ENCODE assay signal across 29 cellular contexts in genomic region chr11:38814670-38815069, GRCh38.
DNase-seq lines count a peak whose midpoint lies in the region; TF ChIP-seq lines count a peak whose summit lies in the region.
"Had no signal": no experiment of that assay in that cellular context is flagged by ENCODE, and none has a peak within 500 bp of the region (broad histone marks: within the 10 kb centered on the region; RNA-seq: fewer than 3 reads in every experiment).

No MANE protein-coding gene starts in this region.

- CTCF ChIA-PET in mammary epithelial cell (lab: Charles Lee; ENCODE audit: low non-redundant PET): no interaction called here

- TF ChIP-seq CTCF in mammary epithelial cell (conservative IDR thresholded peaks at IDR 0.05 in 1 of 2, IDR thresholded peaks at IDR 0.05 in 1 of 2; ENCODE audit: extremely low read depth in 1 of 2, insufficient read depth in 1 of 2, low read depth in 1 of 2, low read length in 2 of 2) (no peak), GM13977 (IDR thresholded peaks at IDR 0.05; ENCODE audit: extremely low read depth, insufficient read depth, missing control alignments) (no peak)

- H3K79me2 ChIP-seq in mammary epithelial cell (ENCODE audit: insufficient read depth, low read length): no peaks in the 10 kb centered on the region

- no peak overlapping the region for H3K27ac ChIP-seq in mammary epithelial cell (ENCODE audit: insufficient read depth, low read depth, low read length)
- H3K27ac ChIP-seq: C4-2B, heart left ventricle, Peyer's patch, psoas muscle, SJSA1, spleen, testis had no signal

- H3K27me3 ChIP-seq in mammary epithelial cell (ENCODE audit: insufficient read depth, low read length): no peaks in the 10 kb centered on the region
- H3K27me3 ChIP-seq: heart left ventricle, Peyer's patch, SJSA1, spleen, testis had no signal

- no peak overlapping the region for H3K9ac ChIP-seq in mammary epithelial cell (ENCODE audit: insufficient read depth, low read length)

- in situ Hi-C loops in mammary epithelial cell (cut with MboI; ENCODE audit: low sequenced_read_pairs in 2 of 2) (no loop called here), GM13977 (cut with MboI; ENCODE audit: low pct_unique_long_range_greater_than_20kb, low sequenced_read_pairs, unreplicated experiment) (no loop called here)

- no peaks in the 10 kb centered on the region for H3K9me3 ChIP-seq in mammary epithelial cell (replicated peaks; ENCODE audit: insufficient read depth, low read length)
- H3K9me3 ChIP-seq: Peyer's patch, psoas muscle, testis had no signal

- DNase-seq in ELR (ENCODE audit: low read depth) (peak; percentile 78), NCI-H226 (peak; percentile 91), mammary epithelial cell (peak; percentile 84), renal cortical epithelial cell (ENCODE audit: low read depth) (peak; percentile 3), GM13977 (ENCODE audit: low spot score) (no peak), DMS153 (lab: John Stamatoyannopoulos, UW) (no peak), AG08395 (ENCODE audit: low spot score) (no peak), NCI-H345 treated with DMSO at 0.1 percent for 48 hours (lab: John Stamatoyannopoulos, UW; ENCODE audit: unreplicated experiment) (no peak)
- DNase-seq: activated CD4-positive, alpha-beta T cell treated with anti-CD3 and anti-CD28 coated beads for 4 hours; activated naive CD4-positive, alpha-beta T cell treated with anti-CD3 and anti-CD28 coated beads for 36 hours; amygdala; caudate nucleus; heart left ventricle; KG1; left colon; mesendoderm; MV-4-11; naive B cell; NCI-H146; NCI-H510A treated with DMSO at 0.1 percent for 48 hours; nucleus accumbens; Peyer's patch; psoas muscle; spleen; stimulated activated CD4-positive, alpha-beta T cell treated with anti-CD3 and anti-CD28 coated beads, Interleukin-4, amount 100 ng/mL, for 1 hour; stimulated activated naive B cell treated with anti-CD40 and anti-IgM and Interleukin-4, amounts not matched to agents 10 μg/mL and 1 μg/mL and 100 μg/mL, for 72 hours; testis had no signal

- intact Hi-C loops in mammary epithelial cell (cut with micrococcal nuclease): no loop called here

- BruUV-seq in mammary epithelial cell (replicated peaks; lab: Mats Ljungman, UMichigan): no TSS peak

- H3K4me3 ChIP-seq in mammary epithelial cell (replicated peaks in 1 of 3; ENCODE audit: insufficient read depth in 1 of 3, low read depth in 2 of 3, low read length in 3 of 3): no peak overlapping the region
- H3K4me3 ChIP-seq: heart left ventricle, Peyer's patch, psoas muscle, SJSA1, spleen, testis had no signal

- no peaks in the 10 kb centered on the region for H4K20me1 ChIP-seq in mammary epithelial cell (ENCODE audit: insufficient read depth, low read length)

- WGBS in mammary epithelial cell (ENCODE audit: low coverage, missing lambda C conversion rate): 62% methylated on average over 4 of the region's 4 CpGs

- no peak overlapping the region for H3K4me2 ChIP-seq in mammary epithelial cell (ENCODE audit: insufficient read depth, low read depth, low read length)

- H2AFZ ChIP-seq in mammary epithelial cell (ENCODE audit: low read depth, low read length): no peak overlapping the region

- H3K36me3 ChIP-seq in mammary epithelial cell (ENCODE audit: insufficient read depth, low read length): no peaks in the 10 kb centered on the region
- H3K36me3 ChIP-seq: heart left ventricle, Peyer's patch, SJSA1, spleen had no signal

- no peaks in the 10 kb centered on the region for H3K4me1 ChIP-seq in mammary epithelial cell (ENCODE audit: insufficient read depth, low read length)
- H3K4me1 ChIP-seq: heart left ventricle, Peyer's patch, psoas muscle, SJSA1, spleen, testis had no signal

- dilution Hi-C loops in mammary epithelial cell (cut with HindIII; ENCODE audit: low sequenced_read_pairs): no loop called here

Comparison
In these comparisons a context has a peak if more than half of its experiments do, and no peak if none do; other contexts are left out.
1. DNase-seq: peak in ELR (single experiment), NCI-H226 (single experiment), mammary epithelial cell (single experiment) and renal cortical epithelial cell (single experiment); none in GM13977 (single experiment), DMS153 (single experiment), AG08395 (single experiment) and NCI-H345 treated with DMSO at 0.1 percent for 48 hours (single experiment).